ENCODE assay signal across 16 cellular contexts in genomic region chr4:122838034-122838433, GRCh38.
"Had no signal": no experiment of that assay in that cellular context is flagged by ENCODE, and none has a peak within 500 bp of the region (broad histone marks: within the 10 kb centered on the region; RNA-seq: fewer than 3 reads in every experiment).

No MANE protein-coding gene starts in this region.

- H3K36me3 ChIP-seq: right atrium auricular region, sigmoid colon had no signal

- H3K4me3 ChIP-seq: coronary artery, heart left ventricle, right atrium auricular region, sigmoid colon, skin epidermis, stomach had no signal

- H3K27ac ChIP-seq: coronary artery, heart left ventricle, right atrium auricular region, sigmoid colon, skin epidermis, stomach had no signal

- H3K4me3 Mint-ChIP-seq: naive B cell, nephron progenitor cell had no signal

- H3K27ac Mint-ChIP-seq: naive B cell, nephron progenitor cell had no signal

- H3K27me3 ChIP-seq: heart left ventricle, right atrium auricular region, sigmoid colon, stomach had no signal

- H3K4me1 Mint-ChIP-seq: naive B cell had no signal

- ATAC-seq: heart left ventricle had no signal

- H3K4me1 ChIP-seq: right atrium auricular region had no signal

- FAIRE-seq: frontal cortex, islet of Langerhans had no signal

- H3K9me3 ChIP-seq: heart left ventricle, right atrium auricular region, sigmoid colon, stomach had no signal

- DNase-seq: effector CD4-positive, alpha-beta T cell; heart left ventricle; hypothalamus; kidney glomerular epithelial cell; mesendoderm; naive B cell; nephron progenitor cell; sigmoid colon; stimulated activated naive CD4-positive, alpha-beta T cell; stomach; trophoblast cell had no signal

- H3K36me3 Mint-ChIP-seq: naive B cell had no signal
